ENCODE assay signal across 15 cellular contexts in genomic region chrX:108000751-108001150, GRCh38. TPM values are rescaled to one million over a fixed set of nuclear protein-coding genes. Genes with fewer than 3 reads are reported as not detected.
DNase-seq lines count a peak whose midpoint lies in the region; ATAC-seq and TF ChIP-seq lines count a peak whose summit lies in the region.
"Had no signal": no experiment of that assay in that cellular context is flagged by ENCODE, and none has a peak within 500 bp of the region (broad histone marks: within the 10 kb centered on the region; RNA-seq: fewer than 3 reads in every experiment).

No MANE protein-coding gene starts in this region.

- peak; percentile 17 for ATAC-seq in GM18867 (IDR thresholded peaks at IDR 0.05; ENCODE audit: unreplicated experiment)
- ATAC-seq in HG02759 (IDR thresholded peaks at IDR 0.05; ENCODE audit: unreplicated experiment) = peak; percentile 34
- ATAC-seq in foreskin keratinocyte = peak; percentile 90
- ATAC-seq in GM21390 (IDR thresholded peaks at IDR 0.05; ENCODE audit: unreplicated experiment) = no peak

- DNase-seq in NCI-H2107 treated with DMSO at 0.1 percent for 48 hours (lab: John Stamatoyannopoulos, UW; ENCODE audit: unreplicated experiment) (peak; percentile 93), foreskin keratinocyte (peak; percentile 62 to 79), Ammon's horn (ENCODE audit: low spot score) (no peak), NCI-H2081 (lab: John Stamatoyannopoulos, UW) (no peak), SW480 (ENCODE audit: low spot score) (no peak)
- DNase-seq: activated B cell treated with CpG ODN at 0.5 μM for 24 hours, substantia nigra had no signal

- H3K27ac ChIP-seq in foreskin keratinocyte = no peak overlapping the region

- H3K4me1 ChIP-seq in foreskin keratinocyte = no peaks in the 10 kb centered on the region

- TF ChIP-seq CTCF in foreskin keratinocyte (conservative IDR thresholded peaks at IDR 0.05) = no peak

- no peaks in the 10 kb centered on the region for H3K27me3 ChIP-seq in foreskin keratinocyte

RNA-seq across cellular contexts. Expression of gene TEX13B, which starts 18.6 kb away (rescaled TPM):
- total RNA-seq in foreskin keratinocyte = not detected in 2 replicates
- polyA plus RNA-seq in foreskin keratinocyte = not detected in 2 replicates
- total RNA-seq: activated B cell treated with CpG ODN at 0.5 μM for 24 hours; dermis microvascular lymphatic vessel endothelial cell; H7; M059J; naive thymus-derived CD8-positive, alpha-beta T cell had no signal
- polyA plus RNA-seq: naive thymus-derived CD8-positive, alpha-beta T cell had no signal

RNA-seq across cellular contexts. Expression of gene VSIG1, which starts 44.1 kb away (rescaled TPM):
- total RNA-seq in foreskin keratinocyte = 1.7 and 2.8 TPM in 2 replicates
- polyA plus RNA-seq in foreskin keratinocyte = 0.97 and 1.0 TPM in 2 replicates
- total RNA-seq: SK-MEL-5 had no signal

Comparison
In these comparisons a context has a peak if more than half of its experiments do, and no peak if none do; other contexts are left out.
1. DNase-seq: peak in NCI-H2107 treated with DMSO at 0.1 percent for 48 hours (single experiment) and foreskin keratinocyte (2 of 2); none in Ammon's horn (single experiment), NCI-H2081 (0 of 2) and SW480 (single experiment).